Comparison of ENCODE assay signal across 9 cellular contexts in genomic region chr17:80970044-80970761, GRCh38. TPM values are rescaled to one million over a fixed set of nuclear protein-coding genes. Genes with fewer than 3 reads are reported as not detected.
DNase-seq lines count a peak whose midpoint lies in the region; ATAC-seq and TF ChIP-seq lines count a peak whose summit lies in the region.
"Had no signal": no experiment of that assay in that cellular context is flagged by ENCODE, and none has a peak within 500 bp of the region (broad histone marks: within the 10 kb centered on the region; RNA-seq: fewer than 3 reads in every experiment).

No MANE protein-coding gene starts in this region.

- H3K9me3 Mint-ChIP-seq in activated CD8-positive, alpha-beta T cell treated with anti-CD3 and anti-CD28 coated beads for 36 hours = no peaks in the 10 kb centered on the region
- H3K9me3 Mint-ChIP-seq in progenitor cell of endocrine pancreas (ENCODE audit: low read depth) = no peaks in the 10 kb centered on the region

- H3K4me3 Mint-ChIP-seq in activated CD8-positive, alpha-beta T cell treated with anti-CD3 and anti-CD28 coated beads for 36 hours = no peak overlapping the region
- no peak overlapping the region for H3K4me3 Mint-ChIP-seq in progenitor cell of endocrine pancreas (ENCODE audit: low read depth)

- intact Hi-C loops in activated CD8-positive, alpha-beta T cell treated with anti-CD3 and anti-CD28 coated beads for 36 hours (cut with micrococcal nuclease) = no loop called here

- peaks cover 4% of the 10 kb centered on the region for H3K36me3 Mint-ChIP-seq in activated CD8-positive, alpha-beta T cell treated with anti-CD3 and anti-CD28 coated beads for 36 hours (ENCODE audit: low read depth)
- peaks cover 4% of the 10 kb centered on the region for H3K36me3 Mint-ChIP-seq in progenitor cell of endocrine pancreas (ENCODE audit: insufficient read depth)

- H3K4me1 Mint-ChIP-seq in activated CD8-positive, alpha-beta T cell treated with anti-CD3 and anti-CD28 coated beads for 36 hours (ENCODE audit: low read depth) = peaks cover 5% of the 10 kb centered on the region
- H3K4me1 Mint-ChIP-seq in progenitor cell of endocrine pancreas (ENCODE audit: low read depth) = peaks cover 1% of the 10 kb centered on the region

- TF ChIP-seq CTCF in DND-41 (IDR thresholded peaks at IDR 0.05; ENCODE audit: borderline replicate concordance, extremely low read depth, low read length, poor library complexity, severe bottlenecking) (peak; percentile 68), KMS-11 (conservative IDR thresholded peaks at IDR 0.05; ENCODE audit: low read depth, low read length) (peak; percentile 80), fibroblast of lung (conservative IDR thresholded peaks at IDR 0.05 in 1 of 2, IDR thresholded peaks at IDR 0.05 in 1 of 2; ENCODE audit: low read depth in 1 of 2, low read length in 2 of 2) (peak; percentile 30 to 45), progenitor cell of endocrine pancreas (IDR thresholded peaks at IDR 0.05; ENCODE audit: unreplicated experiment) (peak; percentile 51)
- peak; percentile 69 for TF ChIP-seq CTCF in activated CD8-positive, alpha-beta T cell treated with anti-CD3 and anti-CD28 coated beads for 36 hours (IDR thresholded peaks at IDR 0.05)

- ATAC-seq in DND-41 (ENCODE audit: insufficient read depth, low read depth) = peak; percentile 60
- peak; percentile 73 for ATAC-seq in activated CD8-positive, alpha-beta T cell treated with anti-CD3 and anti-CD28 coated beads for 36 hours
- no peak for ATAC-seq in GM19397 (IDR thresholded peaks at IDR 0.05; ENCODE audit: unreplicated experiment)
- no peak for ATAC-seq in GM21447 (IDR thresholded peaks at IDR 0.05; ENCODE audit: unreplicated experiment)

- H3K4me1 ChIP-seq in DND-41 (ENCODE audit: insufficient read depth, low read length) (no peaks in the 10 kb centered on the region), KMS-11 (ENCODE audit: low read depth, poor library complexity, severe bottlenecking) (peaks cover 11% of the 10 kb centered on the region), fibroblast of lung (ENCODE audit: control insufficient read depth, extremely low read depth, insufficient read depth, low read length) (peaks cover 13% of the 10 kb centered on the region)

- no peak overlapping the region for H3K27ac Mint-ChIP-seq in activated CD8-positive, alpha-beta T cell treated with anti-CD3 and anti-CD28 coated beads for 36 hours
- H3K27ac Mint-ChIP-seq in progenitor cell of endocrine pancreas = no peak overlapping the region

- no peaks in the 10 kb centered on the region for H3K9me3 ChIP-seq in DND-41 (ENCODE audit: insufficient read depth, low read length, severe bottlenecking)
- H3K9me3 ChIP-seq in fibroblast of lung (ENCODE audit: control insufficient read depth, insufficient read depth, low read depth, low read length) = no peaks in the 10 kb centered on the region
- H3K9me3 ChIP-seq: neutrophil had no signal

- CTCF ChIA-PET in activated CD8-positive, alpha-beta T cell treated with anti-CD3 and anti-CD28 coated beads for 36 hours (lab: Charles Lee) = interaction anchor here (0.6 to 1.5 kb wide), 9 partner anchors 12 to 544 kb away, joined by 3 to 9 read pairs (median 3); no protein-coding TSS in a partner anchor

- H3K9ac ChIP-seq in DND-41 (ENCODE audit: low read depth, low read length) (no peak overlapping the region), KMS-11 (no peak overlapping the region), fibroblast of lung (ENCODE audit: insufficient read depth, low read length) (no peak overlapping the region)

- no peaks in the 10 kb centered on the region for H4K20me1 ChIP-seq in DND-41 (ENCODE audit: insufficient read depth, low read length)
- no peaks in the 10 kb centered on the region for H4K20me1 ChIP-seq in KMS-11 (ENCODE audit: insufficient read depth)
- H4K20me1 ChIP-seq in fibroblast of lung (ENCODE audit: control insufficient read depth, extremely low read depth, insufficient read depth, low read length) = no peaks in the 10 kb centered on the region

- POLR2A ChIA-PET in activated CD8-positive, alpha-beta T cell treated with anti-CD3 and anti-CD28 coated beads for 36 hours (lab: Charles Lee) = no interaction called here

- H3K79me2 ChIP-seq in DND-41 (ENCODE audit: insufficient read depth, low read length) (no peaks in the 10 kb centered on the region), KMS-11 (ENCODE audit: insufficient read depth, low read depth) (no peaks in the 10 kb centered on the region), fibroblast of lung (ENCODE audit: control insufficient read depth, insufficient read depth, low read length) (no peaks in the 10 kb centered on the region)

- H3K27me3 Mint-ChIP-seq in activated CD8-positive, alpha-beta T cell treated with anti-CD3 and anti-CD28 coated beads for 36 hours = no peaks in the 10 kb centered on the region
- H3K27me3 Mint-ChIP-seq in progenitor cell of endocrine pancreas = peaks cover 12% of the 10 kb centered on the region

- H3K36me3 ChIP-seq in DND-41 (ENCODE audit: insufficient read depth, low read length) (peaks cover 9% of the 10 kb centered on the region), KMS-11 (ENCODE audit: insufficient read depth) (no peaks in the 10 kb centered on the region), fibroblast of lung (ENCODE audit: control insufficient read depth, insufficient read depth, low read length) (no peaks in the 10 kb centered on the region)

- H2AFZ ChIP-seq in DND-41 (ENCODE audit: low read depth, low read length) (no peak overlapping the region), KMS-11 (ENCODE audit: low read depth) (no peak overlapping the region), fibroblast of lung (ENCODE audit: low read length) (no peak overlapping the region)

- H3K4me3 ChIP-seq in DND-41 (ENCODE audit: low read depth in 1 of 2, low read length in 2 of 2) (no peak overlapping the region), KMS-11 (IDR thresholded peaks at IDR 0.05; ENCODE audit: insufficient read depth, low read depth, low read length) (no peak overlapping the region), fibroblast of lung (replicated peaks in 1 of 4; ENCODE audit: control extremely low read depth in 1 of 4, insufficient read depth in 1 of 4, low read depth in 3 of 4, low read length in 4 of 4) (no peak overlapping the region)

- peak; percentile 41 for DNase-seq in DND-41
- DNase-seq in activated CD8-positive, alpha-beta T cell treated with anti-CD3 and anti-CD28 coated beads for 36 hours = peak; percentile 73
- peak in 1 of 2 donors; percentile 27 for DNase-seq in fibroblast of lung (ENCODE audit: low read depth in 2 of 2)
- no peak for DNase-seq in progenitor cell of endocrine pancreas (ENCODE audit: low spot score, unreplicated experiment)
- DNase-seq in cortex of kidney (lab: John Stamatoyannopoulos, UW) = no peak

- no peaks in the 10 kb centered on the region for H3K27me3 ChIP-seq in DND-41 (ENCODE audit: insufficient read depth, low read length, poor library complexity)
- H3K27me3 ChIP-seq in KMS-11 (ENCODE audit: insufficient read depth, low read depth) = no peaks in the 10 kb centered on the region
- H3K27me3 ChIP-seq in fibroblast of lung (ENCODE audit: control insufficient read depth, insufficient read depth, low read length) = no peaks in the 10 kb centered on the region

- H3K27ac ChIP-seq in DND-41 (ENCODE audit: low read length) = no peak overlapping the region
- H3K27ac ChIP-seq in KMS-11 = no peak overlapping the region
- no peak overlapping the region for H3K27ac ChIP-seq in fibroblast of lung (ENCODE audit: insufficient read depth, low read length)
- H3K27ac ChIP-seq: neutrophil had no signal

- H3K4me2 ChIP-seq in DND-41 (ENCODE audit: insufficient read depth, low read length) = no peak overlapping the region
- no peak overlapping the region for H3K4me2 ChIP-seq in KMS-11
- H3K4me2 ChIP-seq in fibroblast of lung (ENCODE audit: extremely low read depth, insufficient read depth, low read length) = no peak overlapping the region

RNA-seq across cellular contexts. Expression of gene CHMP6, which starts 21.4 kb away (rescaled TPM):
- 10 to 100 TPM; 13.9 to 16.7 TPM for total RNA-seq in activated CD8-positive, alpha-beta T cell treated with anti-CD3 and anti-CD28 coated beads for 36 hours
- total RNA-seq in fibroblast of lung (9.2 and 11.2 TPM in 2 replicates), progenitor cell of endocrine pancreas (26.1 and 27.8 TPM in 2 replicates)
- polyA plus RNA-seq in fibroblast of lung = 30.1 and 34.4 TPM in 2 replicates
- 33.4 and 34.9 TPM in 2 replicates for polyA plus RNA-seq in fibroblast of lung (2012)
- polyA minus RNA-seq in fibroblast of lung (ENCODE audit: low replicate concordance) = 7.2 and 12.8 TPM in 2 replicates

Comparison
In these comparisons a context has a peak if more than half of its experiments do, and no peak if none do; other contexts are left out.
1. ATAC-seq: peak in DND-41 (single experiment) and activated CD8-positive, alpha-beta T cell treated with anti-CD3 and anti-CD28 coated beads for 36 hours (single experiment); none in GM19397 (single experiment) and GM21447 (single experiment).
2. DNase-seq: peak in DND-41 (single experiment) and activated CD8-positive, alpha-beta T cell treated with anti-CD3 and anti-CD28 coated beads for 36 hours (single experiment); none in progenitor cell of endocrine pancreas (single experiment) and cortex of kidney (single experiment).
3. Peak in every context shown above with its lines, with median percentiles within 50 percentile points of each other: CTCF ChIP-seq.